8 cellular contexts compared by ENCODE assay signal in the genomic region with DNA sequence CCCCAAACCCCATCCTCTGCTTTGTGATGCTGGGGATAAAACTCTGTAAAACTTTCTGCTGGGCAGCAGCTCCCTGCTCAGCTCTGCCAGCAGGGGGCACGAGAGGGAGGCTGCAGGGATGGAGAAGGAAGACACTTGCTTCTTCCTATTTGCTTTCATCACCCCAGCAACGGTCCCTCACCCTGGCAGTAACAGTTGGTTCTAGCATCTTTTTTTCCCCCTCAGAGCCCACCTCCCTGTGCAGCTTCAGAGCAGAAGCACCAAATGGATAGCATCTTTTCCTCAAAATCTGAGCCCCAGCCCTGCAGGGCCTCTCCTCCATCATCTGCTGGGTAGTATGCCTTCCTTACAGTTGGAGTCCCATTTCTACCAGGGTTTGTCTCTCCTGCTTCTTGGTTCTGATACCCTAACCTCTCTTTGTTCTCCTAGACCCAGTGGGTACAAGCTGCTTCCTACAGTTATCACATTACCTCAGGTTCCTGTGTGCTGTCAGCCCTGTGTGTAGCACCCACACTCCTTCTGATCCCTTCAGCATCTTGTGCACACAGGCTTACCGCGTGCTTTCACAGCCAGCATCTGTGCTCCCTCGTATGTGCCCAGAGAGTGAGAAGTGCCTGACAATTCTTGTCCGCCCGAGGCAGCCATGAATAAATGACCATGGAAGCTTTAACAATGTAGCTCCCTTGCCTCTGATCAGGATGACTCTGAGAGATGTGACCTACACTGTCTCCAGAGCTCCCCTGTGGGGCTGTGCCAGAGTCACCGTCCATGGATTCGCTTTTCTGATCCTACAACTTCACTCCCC. TPM values are rescaled to one million over a fixed set of nuclear protein-coding genes. Genes with fewer than 3 reads are reported as not detected.
DNase-seq lines count a peak whose midpoint lies in the region; ATAC-seq and TF ChIP-seq lines count a peak whose summit lies in the region.

No MANE protein-coding gene starts in this region.

- TF ChIP-seq CTCF in mammary epithelial cell (conservative IDR thresholded peaks at IDR 0.05 in 1 of 2, IDR thresholded peaks at IDR 0.05 in 1 of 2; ENCODE audit: extremely low read depth in 1 of 2, insufficient read depth in 1 of 2, low read depth in 1 of 2, low read length in 2 of 2) = peak; percentile 97 to 99

- no peak overlapping the region for H3K9ac ChIP-seq in mammary epithelial cell (ENCODE audit: insufficient read depth, low read length)

- no peaks in the 10 kb centered on the region for H3K27me3 ChIP-seq in mammary epithelial cell (ENCODE audit: insufficient read depth, low read length)

- peaks cover 76% of the 10 kb centered on the region for H3K79me2 ChIP-seq in mammary epithelial cell (ENCODE audit: insufficient read depth, low read length)

- no peak overlapping the region for H3K4me3 ChIP-seq in mammary epithelial cell (replicated peaks in 1 of 3; ENCODE audit: insufficient read depth in 1 of 3, low read depth in 2 of 3, low read length in 3 of 3)

- no TSS peak for BruUV-seq in mammary epithelial cell (replicated peaks; lab: Mats Ljungman, UMichigan)

- H3K36me3 ChIP-seq in mammary epithelial cell (ENCODE audit: insufficient read depth, low read length) = peaks cover 37% of the 10 kb centered on the region

- peak overlapping the region; percentile 4 for H2AFZ ChIP-seq in mammary epithelial cell (ENCODE audit: low read depth, low read length)

- H3K4me2 ChIP-seq in mammary epithelial cell (ENCODE audit: insufficient read depth, low read depth, low read length) = no peak overlapping the region

- CTCF ChIA-PET in mammary epithelial cell (lab: Charles Lee; ENCODE audit: low non-redundant PET) = interaction anchor here (0.5 to 4.1 kb wide), 6 partner anchors 51 to 192 kb away, joined by 3 to 37 read pairs (median 4); partner anchors contain the start of gene IL1B

- in situ Hi-C loops in mammary epithelial cell (cut with MboI; ENCODE audit: low sequenced_read_pairs in 2 of 2) = loop anchor here (5.0 kb wide), 2 partner anchors 187 to 192 kb away; no protein-coding TSS in a partner anchor

- intact Hi-C loops in mammary epithelial cell (cut with micrococcal nuclease) = loop anchor here (1.0 kb wide), 4 partner anchors 86 to 209 kb away; partner anchors contain the start of gene IL1B

- H3K9me3 ChIP-seq in mammary epithelial cell (replicated peaks; ENCODE audit: insufficient read depth, low read length) = no peaks in the 10 kb centered on the region

- dilution Hi-C loops in mammary epithelial cell (cut with HindIII; ENCODE audit: low sequenced_read_pairs) = no loop called here

- 71% methylated on average over 9 of the region's 9 CpGs for WGBS in mammary epithelial cell (ENCODE audit: low coverage, missing lambda C conversion rate)

- no peaks in the 10 kb centered on the region for H4K20me1 ChIP-seq in mammary epithelial cell (ENCODE audit: insufficient read depth, low read length)

- ATAC-seq in HG02610 (IDR thresholded peaks at IDR 0.05; ENCODE audit: unreplicated experiment) = peak; percentile 65
- ATAC-seq in activated CD4-positive, CD25-positive, alpha-beta regulatory T cell treated with anti-CD3 and anti-CD28 coated beads, Interleukin-2, amount 50 U/mL, for 24 hours = peak; percentile 79

- peak overlapping the region; percentile 28 for H3K27ac ChIP-seq in mammary epithelial cell (ENCODE audit: insufficient read depth, low read depth, low read length)

- DNase-seq in GF-D8 (lab: John Stamatoyannopoulos, UW) = peak; percentile 64
- DNase-seq in NCI-H2171 treated with DMSO at 0.1 percent for 48 hours (lab: John Stamatoyannopoulos, UW) = peak; percentile 57
- DNase-seq in mammary epithelial cell = peak; percentile 60
- peak; percentile 55 for DNase-seq in kidney glomerular epithelial cell (lab: John Stamatoyannopoulos, UW)
- DNase-seq in stimulated activated CD4-positive, alpha-beta T cell treated with anti-CD3 and anti-CD28 coated beads, Interleukin-4, amount 100 ng/mL, for 1 hour = peak; percentile 86
- no peak for DNase-seq in NCI-H187 treated with DMSO at 0.1 percent for 48 hours (lab: John Stamatoyannopoulos, UW)

- H3K4me1 ChIP-seq in mammary epithelial cell (ENCODE audit: insufficient read depth, low read length) = peaks cover 6% of the 10 kb centered on the region

RNA-seq across cellular contexts. Expression of gene CKAP2L, which starts 14.5 kb away (rescaled TPM):
- total RNA-seq in mammary epithelial cell = 10 to 100 TPM in 1 of 2 donors, under 1 TPM in 1; 0.83 to 32.7 TPM
- 15.1 TPM for polyA plus RNA-seq in mammary epithelial cell
- 18.2 TPM for polyA minus RNA-seq in mammary epithelial cell

RNA-seq across cellular contexts. Expression of gene NT5DC4, which starts 29.1 kb away (rescaled TPM):
- total RNA-seq in mammary epithelial cell = 1 to 10 TPM; 1.2 to 1.4 TPM
- polyA plus RNA-seq in mammary epithelial cell = 0.07 TPM
- polyA minus RNA-seq in mammary epithelial cell = not detected

RNA-seq across cellular contexts. Expression of gene IL1A, which starts 34.3 kb away (rescaled TPM):
- 100 to 1,000 TPM in 1 of 2 donors, 10 to 100 TPM in 1; 17.5 to 184 TPM for total RNA-seq in mammary epithelial cell
- polyA plus RNA-seq in mammary epithelial cell = 26.3 TPM
- polyA minus RNA-seq in mammary epithelial cell = 69.9 TPM
